In the genomic region with DNA sequence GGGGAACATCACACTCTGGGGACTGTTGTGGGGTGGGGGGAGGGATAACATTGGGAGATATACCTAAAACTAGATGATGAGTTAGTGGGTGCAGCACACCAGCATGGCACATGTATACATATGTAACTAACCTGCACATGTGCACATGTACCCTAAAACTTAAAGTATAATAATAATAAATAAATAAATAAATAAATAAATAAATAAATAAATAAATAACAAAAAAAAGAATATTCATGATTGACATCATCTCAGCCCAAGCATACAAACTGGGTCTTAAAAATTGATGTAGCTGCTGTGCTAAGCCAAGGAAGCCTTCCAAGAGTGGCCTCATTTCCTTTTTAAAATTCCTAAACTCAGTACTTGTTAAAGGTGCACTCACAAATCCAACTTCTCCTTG, we compare ENCODE assay signal across 6 cellular contexts.
DNase-seq lines count a peak whose midpoint lies in the region; ATAC-seq, FAIRE-seq and TF ChIP-seq lines count a peak whose summit lies in the region.
"Not testable (repeated sequence)": the region's sequence is repeated elsewhere in the genome, so short reads cannot be mapped to it uniquely, and the experiment has no call there.

No MANE protein-coding gene starts in this region.

- H3K4me2 ChIP-seq in A549; GM23338; HepG2 (ENCODE audit: low read depth, low read length): not testable (repeated sequence)
- H3K4me2 ChIP-seq in neural progenitor cell: peak overlapping the region; percentile 58

- intact Hi-C loops in HepG2 (cut with micrococcal nuclease; ENCODE audit: unreplicated experiment): not testable (repeated sequence)

- ATAC-seq in A549, GM23338, WTC11, HepG2: not testable (repeated sequence)

- not testable (repeated sequence) for H3K9me2 ChIP-seq in GM23338 (ENCODE audit: insufficient read depth)

- not testable (repeated sequence) for TF ChIP-seq RAD21 in A549 (conservative IDR thresholded peaks at IDR 0.05 in 1 of 2, IDR thresholded peaks at IDR 0.05 in 1 of 2); HepG2 (CRISPR knock-in tag; IDR thresholded peaks at IDR 0.05)

- not testable (repeated sequence) for H3K79me2 ChIP-seq in GM23338 (replicated peaks; ENCODE audit: insufficient read depth); HepG2 (ENCODE audit: insufficient read depth, low read length); neural progenitor cell (ENCODE audit: low read depth)

- not testable (repeated sequence) for BruUV-seq in HepG2 (replicated peaks; lab: Mats Ljungman, UMichigan)

- H3K27me3 ChIP-seq in GM23338 (ENCODE audit: insufficient read depth); HepG2 (ENCODE audit: control insufficient read depth in 1 of 2, insufficient read depth in 2 of 2, low read length in 2 of 2); neural progenitor cell: not testable (repeated sequence)

- not testable (repeated sequence) for FAIRE-seq in A549 (lab: Jason Lieb, UNC); HepG2 (lab: Jason Lieb, UNC)

- not testable (repeated sequence) for TF ChIP-seq EP300 in A549 (IDR thresholded peaks at IDR 0.05); HepG2 (IDR thresholded peaks at IDR 0.05; ENCODE audit: low read depth in 2 of 2, low read length in 2 of 2); HepG2 (CRISPR knock-in tag; IDR thresholded peaks at IDR 0.05; ENCODE audit: borderline replicate concordance)

- not testable (repeated sequence) for H4K20me1 ChIP-seq in GM23338 (replicated peaks; ENCODE audit: insufficient read depth); HepG2 (ENCODE audit: insufficient read depth, low read length); neural progenitor cell (ENCODE audit: low read depth)

- not testable (repeated sequence) for H3F3A ChIP-seq in GM23338 (replicated peaks; ENCODE audit: low read depth)
- peaks cover 26% of the 10 kb centered on the region for H3F3A ChIP-seq in neural progenitor cell (ENCODE audit: low read depth)

- POLR2A ChIA-PET in A549 (lab: Yijun Ruan, JAX); HEK293 (lab: Yijun Ruan, JAX); WTC11 (lab: Charles Lee); HepG2 (lab: Yijun Ruan, JAX): not testable (repeated sequence)

- H3K4me1 Mint-ChIP-seq in GM23338 (peaks cover 16% of the 10 kb centered on the region), WTC11 (peaks cover 14% of the 10 kb centered on the region), neural progenitor cell (peaks cover 19% of the 10 kb centered on the region)

- H3K27ac Mint-ChIP-seq in GM23338, WTC11, neural progenitor cell: not testable (repeated sequence)

- TF ChIP-seq CTCF in A549 (IDR thresholded peaks at IDR 0.05); GM23338 (conservative IDR thresholded peaks at IDR 0.05; ENCODE audit: low read depth in 2 of 2); HEK293 (tag by site-specific recombination; IDR thresholded peaks at IDR 0.05); WTC11 (IDR thresholded peaks at IDR 0.05); HepG2 (CRISPR knock-in tag; IDR thresholded peaks at IDR 0.05); neural progenitor cell (IDR thresholded peaks at IDR 0.05): not testable (repeated sequence)

- not testable (repeated sequence) for H3K9me3 Mint-ChIP-seq in GM23338, neural progenitor cell
- H3K9me3 Mint-ChIP-seq in WTC11: peaks cover 31% of the 10 kb centered on the region

- not testable (repeated sequence) for TF ChIP-seq POLR2A in A549 (IDR thresholded peaks at IDR 0.05; ENCODE audit: low read length); HepG2 (IDR thresholded peaks at IDR 0.05; ENCODE audit: insufficient read depth in 1 of 2, low read depth in 2 of 2, low read length in 2 of 2)

- H3K27ac ChIP-seq in A549; GM23338 (ENCODE audit: low read depth); HEK293 (ENCODE audit: extremely low read depth, low read depth, low read length); HepG2 (ENCODE audit: extremely low read length, insufficient read depth, low read length): not testable (repeated sequence)
- peak overlapping the region; percentile 90 for H3K27ac ChIP-seq in neural progenitor cell

- CTCF ChIA-PET in A549 (lab: Yijun Ruan, JAX): interaction anchor here (0.7 kb wide), 1 partner anchor 71 kb away, joined by 3 read pairs; no protein-coding TSS in a partner anchor
- CTCF ChIA-PET in HEK293 (lab: Yijun Ruan, JAX); WTC11 (lab: Charles Lee); HepG2 (lab: Yijun Ruan, JAX; ENCODE audit: low intra/inter-chr PET ratio, low total read pairs): not testable (repeated sequence)

- peak overlapping the region; percentile 43; the same call in 1 of the 2 replicates for H2AFZ ChIP-seq in GM23338
- H2AFZ ChIP-seq in HepG2 (ENCODE audit: low read length); neural progenitor cell (replicated peaks): not testable (repeated sequence)

- DNase-seq in A549 (ENCODE audit: low read depth in 1 of 2, low spot score in 1 of 2); GM23338 (ENCODE audit: low spot score); WTC11 (ENCODE audit: low spot score); HepG2 (ENCODE audit: low spot score); neural progenitor cell (ENCODE audit: low spot score): not testable (repeated sequence)

- not testable (repeated sequence) for H3K4me3 Mint-ChIP-seq in GM23338, WTC11, neural progenitor cell

- not testable (repeated sequence) for H3K4me3 ChIP-seq in A549; GM23338; HEK293 (ENCODE audit: low read depth, low read length); HepG2 (replicated peaks in 1 of 3; ENCODE audit: insufficient read depth in 1 of 3, low read depth in 2 of 3, low read length in 3 of 3); neural progenitor cell

- not testable (repeated sequence) for H3K9ac ChIP-seq in HepG2 (ENCODE audit: insufficient read depth, low read depth, low read length); neural progenitor cell

- in situ Hi-C loops in HepG2 (cut with HindIII; ENCODE audit: extremely low pct_ligation_motif_present, low pct_unique_long_range_greater_than_20kb): not testable (repeated sequence)

- not testable (repeated sequence) for H3K9me3 ChIP-seq in A549; HEK293 (ENCODE audit: control insufficient read depth, insufficient read depth, low read depth, low read length); neural progenitor cell (ENCODE audit: low read depth)
- peaks cover 70% of the 10 kb centered on the region for H3K9me3 ChIP-seq in HepG2 (ENCODE audit: low read length)

- not testable (repeated sequence) for H3K27me3 Mint-ChIP-seq in GM23338 (ENCODE audit: insufficient read depth, low read depth, poor library complexity); WTC11 (ENCODE audit: low read depth); neural progenitor cell (ENCODE audit: insufficient read depth, low read depth)

- H3K36me3 Mint-ChIP-seq in GM23338 (ENCODE audit: low read depth); neural progenitor cell: not testable (repeated sequence)
- H3K36me3 Mint-ChIP-seq in WTC11: peaks cover 10% of the 10 kb centered on the region

- not testable (repeated sequence) for H3K4me1 ChIP-seq in A549; GM23338 (ENCODE audit: insufficient read depth); HEK293 (ENCODE audit: control insufficient read depth, insufficient read depth, low read length); HepG2 (ENCODE audit: insufficient read depth, low read length)
- peaks cover 17% of the 10 kb centered on the region for H3K4me1 ChIP-seq in neural progenitor cell

- H3K36me3 ChIP-seq in GM23338 (ENCODE audit: insufficient read depth); HEK293 (ENCODE audit: control insufficient read depth in 2 of 2, insufficient read depth in 1 of 2, low read length in 2 of 2); HepG2 (replicated peaks in 1 of 2; ENCODE audit: control insufficient read depth in 1 of 2, insufficient read depth in 2 of 2, low read length in 2 of 2); neural progenitor cell: not testable (repeated sequence)

TF ChIP-seq in A549, 52 proteins besides CTCF, POLR2A, EP300 and RAD21:
- TF ChIP-seq ZC3H11A (IDR thresholded peaks at IDR 0.05): peak; percentile 33; the same call in 1 of the 2 replicates

TF ChIP-seq in HEK293, 187 proteins besides CTCF, POLR2A, EP300 and RAD21 (continues in another document):
- TF ChIP-seq ZNF555 (tag by site-specific recombination; conservative IDR thresholded peaks at IDR 0.05) (peak; percentile 53), ZNF140 (tag by site-specific recombination; IDR thresholded peaks at IDR 0.05) (0 out of 2 replicates have a peak, but pooled peaks have one; percentile 6)

TF ChIP-seq in WTC11, 78 proteins besides CTCF, POLR2A, EP300 and RAD21:
- TF ChIP-seq HMGA2 (CRISPR knock-in tag; IDR thresholded peaks at IDR 0.05): 0 out of 2 replicates have a peak, but pooled peaks have one; percentile 19
